Comparison of ENCODE assay signal across 8 cellular contexts in the genomic region with DNA sequence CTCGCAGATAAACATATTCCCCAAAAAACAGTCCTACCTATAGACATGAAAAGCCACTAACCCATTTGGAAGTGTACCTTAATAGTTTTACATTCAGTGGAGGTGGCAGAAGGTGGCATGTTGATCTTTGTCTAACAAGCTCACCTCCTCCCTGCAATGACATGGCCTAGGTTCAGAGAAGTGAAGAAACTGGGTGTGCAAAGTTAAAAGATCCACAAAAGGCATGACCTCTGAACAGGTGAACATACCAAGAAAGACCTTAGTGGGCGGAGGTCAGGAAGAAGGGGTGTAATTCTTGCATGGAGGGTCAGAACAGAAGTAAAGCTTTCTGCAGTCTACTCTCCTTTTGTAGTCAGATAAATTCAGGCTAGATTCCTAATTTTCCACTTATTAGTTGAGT. TPM values are rescaled to one million over a fixed set of nuclear protein-coding genes. Genes with fewer than 3 reads are reported as not detected.
DNase-seq lines count a peak whose midpoint lies in the region; ATAC-seq and TF ChIP-seq lines count a peak whose summit lies in the region.

No MANE protein-coding gene starts in this region.

- ATAC-seq in central memory CD8-positive, alpha-beta T cell (replicated peaks; ENCODE audit: extremely low read depth, poor library complexity, severe bottlenecking) = no peak
- ATAC-seq in esophagus mucosa (no peak), GM21825 (IDR thresholded peaks at IDR 0.05; ENCODE audit: unreplicated experiment) (no peak)

- no peaks in the 10 kb centered on the region for H3K9me3 Mint-ChIP-seq in Calu3 (ENCODE audit: low read depth, unreplicated experiment)
- H3K9me3 Mint-ChIP-seq in central memory CD8-positive, alpha-beta T cell = no peaks in the 10 kb centered on the region

- H3K4me3 ChIP-seq in Jurkat, Clone E6-1 (ENCODE audit: low read length) = peak overlapping the region; percentile 95

- no peak for DNase-seq in Calu3
- no peak for DNase-seq in Jurkat, Clone E6-1 (ENCODE audit: low read depth, low spot score)
- DNase-seq in central memory CD8-positive, alpha-beta T cell (ENCODE audit: low spot score in 2 of 2) = no peak
- DNase-seq in myocyte (ENCODE audit: low read depth) = peak; percentile 8
- DNase-seq in NCI-H2081 (lab: John Stamatoyannopoulos, UW) = no peak
- DNase-seq in ecto neural progenitor cell (ENCODE audit: low spot score) = no peak

- H3K27me3 Mint-ChIP-seq in Calu3 (ENCODE audit: unreplicated experiment) = no peaks in the 10 kb centered on the region
- H3K27me3 Mint-ChIP-seq in central memory CD8-positive, alpha-beta T cell = no peaks in the 10 kb centered on the region

- H3K4me1 Mint-ChIP-seq in Calu3 (ENCODE audit: low read depth, unreplicated experiment) = peaks cover 10% of the 10 kb centered on the region
- H3K4me1 Mint-ChIP-seq in central memory CD8-positive, alpha-beta T cell = peaks cover 28% of the 10 kb centered on the region

- intact Hi-C loops in Calu3 (cut with micrococcal nuclease; ENCODE audit: unreplicated experiment) = loop anchor here (5.0 kb wide), 1 partner anchor 525 kb away; no protein-coding TSS in a partner anchor

- peak overlapping the region; percentile 98 for H3K27ac Mint-ChIP-seq in Calu3 (ENCODE audit: unreplicated experiment)
- H3K27ac Mint-ChIP-seq in central memory CD8-positive, alpha-beta T cell (ENCODE audit: low read depth) = peak overlapping the region; percentile 89

- TF ChIP-seq CTCF in Calu3 (IDR thresholded peaks at IDR 0.05; ENCODE audit: unreplicated experiment) = no peak

- peaks cover 43% of the 10 kb centered on the region for H3K36me3 Mint-ChIP-seq in Calu3 (ENCODE audit: insufficient read depth, unreplicated experiment)
- H3K36me3 Mint-ChIP-seq in central memory CD8-positive, alpha-beta T cell (ENCODE audit: insufficient read depth) = peaks cover 35% of the 10 kb centered on the region

- TSS peak; percentile 45 for BruUV-seq in Calu3 (replicated peaks; lab: Mats Ljungman, UMichigan)

- CTCF ChIA-PET in Calu3 (lab: Charles Lee) = interaction anchor here (0.8 kb wide), 1 partner anchor 533 kb away, joined by 3 read pairs; a partner anchor contains a TSS

- peak overlapping the region; percentile 99 for H3K4me3 Mint-ChIP-seq in Calu3 (ENCODE audit: low read depth, unreplicated experiment)
- H3K4me3 Mint-ChIP-seq in central memory CD8-positive, alpha-beta T cell = peak overlapping the region; percentile 99

RNA-seq across cellular contexts. Expression of a gene that starts 0.8 kb away (rescaled TPM):
- total RNA-seq in Calu3 (2022) (183 and 210 TPM in 2 replicates), myocyte (130 and 135 TPM in 2 replicates), esophagus mucosa (65.6 TPM)
- 164 TPM for polyA plus RNA-seq in Jurkat, Clone E6-1 (2012; ENCODE audit: insufficient read depth, insufficient read length)
- 45.9 TPM for polyA plus RNA-seq in myocyte (2012)
